8 cellular contexts compared by ENCODE assay signal in the genomic region with DNA sequence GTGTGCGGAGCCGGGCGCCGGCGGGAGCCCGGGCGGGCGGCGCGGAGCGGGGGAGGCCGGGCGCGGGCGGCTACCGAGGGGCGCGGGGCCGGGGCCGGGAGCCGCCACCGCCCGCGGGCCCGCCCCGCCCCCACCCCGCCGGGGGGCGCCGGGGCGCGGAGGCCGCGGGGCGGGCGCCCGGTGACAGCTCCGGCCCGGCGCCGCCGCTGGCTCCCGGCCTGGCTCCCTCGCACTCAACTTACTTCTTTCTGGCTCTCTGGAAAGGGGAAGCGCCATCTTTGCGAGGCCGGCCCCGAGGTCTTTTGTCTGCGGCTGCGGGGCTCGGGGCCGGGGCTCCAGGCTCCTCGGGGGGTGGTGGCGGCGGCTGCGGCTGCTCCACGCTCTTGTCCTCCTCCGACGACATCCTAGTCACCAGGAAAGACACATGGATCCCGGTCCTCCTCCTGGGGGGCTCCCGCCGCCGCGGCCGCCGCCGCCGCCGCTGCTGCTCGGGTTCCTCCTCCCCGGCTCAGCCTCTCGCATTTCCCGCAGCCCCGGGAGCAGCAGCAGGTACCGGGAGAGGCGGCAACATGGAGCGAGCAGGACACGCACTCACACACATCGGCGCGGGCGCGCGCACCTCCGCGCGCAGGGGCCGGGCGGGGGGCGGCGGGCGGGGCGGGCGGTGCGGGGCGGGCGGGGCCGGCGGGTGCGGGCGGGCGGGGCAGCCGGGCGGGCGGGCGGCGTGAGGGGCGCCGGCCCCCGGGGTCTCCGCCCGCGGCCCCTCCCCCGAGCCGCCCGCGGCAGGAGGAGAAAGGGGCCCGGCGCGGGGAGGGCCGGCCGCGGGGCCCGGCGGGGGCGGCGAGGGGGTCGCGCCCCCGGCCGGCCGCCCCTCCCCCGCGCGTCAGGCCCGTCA. TPM values are rescaled to one million over a fixed set of nuclear protein-coding genes. Genes with fewer than 3 reads are reported as not detected.
DNase-seq lines count a peak whose midpoint lies in the region; ATAC-seq and TF ChIP-seq lines count a peak whose summit lies in the region.

Gene KMT2C (minus strand): TSS at position 620 of the 895 bp plus-strand sequence. CDS start 217 bp downstream, at position 403.

- H4K5ac ChIP-seq in mesendoderm (ENCODE audit: low read length), result no peak within 1 kb of the TSS

- no peaks in the 10 kb centered on the region for H3K9me3 ChIP-seq in effector memory CD4-positive, alpha-beta T cell (ENCODE audit: control insufficient read depth, low read length)

- H3K4me3 Mint-ChIP-seq in Calu3 (ENCODE audit: low read depth, unreplicated experiment), result peak within 1 kb of the TSS; percentile 85
- H3K4me3 Mint-ChIP-seq in activated CD8-positive, alpha-beta T cell treated with anti-CD3 and anti-CD28 coated beads for 36 hours, result peak within 1 kb of the TSS; percentile 89

- POLR2A ChIA-PET in activated CD8-positive, alpha-beta T cell treated with anti-CD3 and anti-CD28 coated beads for 36 hours (lab: Charles Lee), result interaction anchor here (0.9 kb wide), 1 partner anchor 28 kb away, joined by 3 read pairs; no protein-coding TSS in a partner anchor

- BruUV-seq in Calu3 (replicated peaks; lab: Mats Ljungman, UMichigan), result no TSS peak

- peak within 1 kb of the TSS; percentile 95 for H3K27ac ChIP-seq in effector memory CD4-positive, alpha-beta T cell (ENCODE audit: insufficient read depth, low read length, poor library complexity, severe bottlenecking)
- peak within 1 kb of the TSS; percentile 93 for H3K27ac ChIP-seq in mesendoderm (ENCODE audit: low read depth, low read length)

- H3K9ac ChIP-seq in mesendoderm (ENCODE audit: low read length), result peak within 1 kb of the TSS; percentile 79

- no peaks in the 10 kb centered on the region for H3K27me3 ChIP-seq in effector memory CD4-positive, alpha-beta T cell (replicated peaks; ENCODE audit: control insufficient read depth, insufficient read depth, low read length, poor library complexity, severe bottlenecking)
- H3K27me3 ChIP-seq in mesendoderm (ENCODE audit: insufficient read depth, low read length, poor library complexity), result no peaks in the 10 kb centered on the region

- H3K79me2 ChIP-seq in mesendoderm (ENCODE audit: control insufficient read depth, insufficient read depth, low read length), result peaks cover 16% of the 10 kb centered on the region

- no peak within 1 kb of the TSS for H4K8ac ChIP-seq in mesendoderm (ENCODE audit: low read depth, low read length)

- H2BK15ac ChIP-seq in mesendoderm (replicated peaks; ENCODE audit: low read depth), result peak within 1 kb of the TSS; percentile 3

- intact Hi-C loops in Calu3 (cut with micrococcal nuclease; ENCODE audit: unreplicated experiment), result loop anchor here (2.0 to 10.0 kb wide), 2 partner anchors 95 to 239 kb away; partner anchors contain the start of gene XRCC2
- intact Hi-C loops in activated CD8-positive, alpha-beta T cell treated with anti-CD3 and anti-CD28 coated beads for 36 hours (cut with micrococcal nuclease), result no loop called here

- H3K27ac Mint-ChIP-seq in Calu3 (ENCODE audit: unreplicated experiment), result peak within 1 kb of the TSS; percentile 85
- peak within 1 kb of the TSS; percentile 89 for H3K27ac Mint-ChIP-seq in activated CD8-positive, alpha-beta T cell treated with anti-CD3 and anti-CD28 coated beads for 36 hours

- ATAC-seq in GM21825 (IDR thresholded peaks at IDR 0.05; ENCODE audit: unreplicated experiment), result peak; percentile 11
- peak; percentile 18 for ATAC-seq in activated CD8-positive, alpha-beta T cell treated with anti-CD3 and anti-CD28 coated beads for 36 hours

- H3K9me3 Mint-ChIP-seq in Calu3 (ENCODE audit: low read depth, unreplicated experiment), result no peaks in the 10 kb centered on the region
- no peaks in the 10 kb centered on the region for H3K9me3 Mint-ChIP-seq in activated CD8-positive, alpha-beta T cell treated with anti-CD3 and anti-CD28 coated beads for 36 hours

- H2AK5ac ChIP-seq in mesendoderm (ENCODE audit: low read length), result no peak within 1 kb of the TSS

- peak within 1 kb of the TSS; percentile 90 for H3K4me3 ChIP-seq in effector memory CD4-positive, alpha-beta T cell (ENCODE audit: insufficient read depth, low read depth, low read length, poor library complexity, severe bottlenecking)
- peak within 1 kb of the TSS; percentile 64 for H3K4me3 ChIP-seq in mesendoderm (ENCODE audit: low read length)

- TF ChIP-seq CTCF in Calu3 (IDR thresholded peaks at IDR 0.05; ENCODE audit: unreplicated experiment), result no peak
- TF ChIP-seq CTCF in activated CD8-positive, alpha-beta T cell treated with anti-CD3 and anti-CD28 coated beads for 36 hours (IDR thresholded peaks at IDR 0.05), result no peak

- H3K36me3 Mint-ChIP-seq in Calu3 (ENCODE audit: insufficient read depth, unreplicated experiment), result peaks cover 36% of the 10 kb centered on the region
- peaks cover 2% of the 10 kb centered on the region for H3K36me3 Mint-ChIP-seq in activated CD8-positive, alpha-beta T cell treated with anti-CD3 and anti-CD28 coated beads for 36 hours (ENCODE audit: low read depth)

- H3K79me1 ChIP-seq in mesendoderm (ENCODE audit: low read length), result no peaks in the 10 kb centered on the region

- H3K4me2 ChIP-seq in mesendoderm (ENCODE audit: low read length), result peak within 1 kb of the TSS; percentile 55

- H3K27me3 Mint-ChIP-seq in Calu3 (ENCODE audit: unreplicated experiment), result no peaks in the 10 kb centered on the region
- H3K27me3 Mint-ChIP-seq in activated CD8-positive, alpha-beta T cell treated with anti-CD3 and anti-CD28 coated beads for 36 hours, result no peaks in the 10 kb centered on the region

- H2BK120ac ChIP-seq in mesendoderm (ENCODE audit: low read depth, low read length), result peak within 1 kb of the TSS; percentile 68

- no peak within 1 kb of the TSS for H3K23ac ChIP-seq in mesendoderm (ENCODE audit: low read length)

- no peak within 1 kb of the TSS for H2BK5ac ChIP-seq in mesendoderm (ENCODE audit: low read length)

- DNase-seq in Calu3, result peak; percentile 51
- DNase-seq in NCI-H1105 (lab: John Stamatoyannopoulos, UW), result peak; percentile 25
- peak; percentile 45 for DNase-seq in activated CD8-positive, alpha-beta T cell treated with anti-CD3 and anti-CD28 coated beads for 36 hours
- peak; percentile 28 to 44 (median 40) for DNase-seq in effector memory CD4-positive, alpha-beta T cell
- DNase-seq in mesendoderm, result peak; percentile 46
- peak; percentile 22 for DNase-seq in stimulated activated CD8-positive, alpha-beta memory T cell treated with anti-CD3 and anti-CD28 coated beads, Interleukin-12 subunit alpha, Interleukin-12 subunit beta, amount 100 ng/mL, for 24 hours (ENCODE audit: extremely low read depth)
- DNase-seq in SKM-1 treated with dmso at 0.1 percent for 144 hours (lab: John Stamatoyannopoulos, UW; ENCODE audit: unreplicated experiment), result no peak

- no CpG with 5 or more reads among the region's 136 CpGs for WGBS in mesendoderm (ENCODE audit: extremely low coverage, insufficient coverage, low lambda C conversion rate)

- H3K36me3 ChIP-seq in effector memory CD4-positive, alpha-beta T cell (ENCODE audit: control insufficient read depth, insufficient read depth, low read length), result no peaks in the 10 kb centered on the region
- H3K36me3 ChIP-seq in mesendoderm (ENCODE audit: control insufficient read depth, insufficient read depth, low read length), result no peaks in the 10 kb centered on the region

- CTCF ChIA-PET in Calu3 (lab: Charles Lee), result no interaction called here
- CTCF ChIA-PET in activated CD8-positive, alpha-beta T cell treated with anti-CD3 and anti-CD28 coated beads for 36 hours (lab: Charles Lee), result interaction anchor here (3.2 kb wide), 1 partner anchor 99 kb away, joined by 17 read pairs; no protein-coding TSS in a partner anchor

- peaks cover 16% of the 10 kb centered on the region for H3K4me1 Mint-ChIP-seq in Calu3 (ENCODE audit: low read depth, unreplicated experiment)
- peaks cover 26% of the 10 kb centered on the region for H3K4me1 Mint-ChIP-seq in activated CD8-positive, alpha-beta T cell treated with anti-CD3 and anti-CD28 coated beads for 36 hours (ENCODE audit: low read depth)

- H3K56ac ChIP-seq in mesendoderm (ENCODE audit: low read length), result peak within 1 kb of the TSS; percentile 89

- peaks cover 7% of the 10 kb centered on the region for H3K4me1 ChIP-seq in effector memory CD4-positive, alpha-beta T cell (ENCODE audit: control insufficient read depth, insufficient read depth, low read length, poor library complexity, severe bottlenecking)
- H3K4me1 ChIP-seq in mesendoderm (ENCODE audit: control insufficient read depth, low read depth, low read length), result no peaks in the 10 kb centered on the region

- peak within 1 kb of the TSS; percentile 95 for H3K18ac ChIP-seq in mesendoderm (ENCODE audit: low read length)

- peak within 1 kb of the TSS; percentile 72 for H3K4ac ChIP-seq in mesendoderm (ENCODE audit: low read depth, low read length)

RNA-seq across cellular contexts. Expression of gene KMT2C, which starts in this region (rescaled TPM):
- 71.1 and 73.4 TPM in 2 replicates for total RNA-seq in Calu3 (2022)
- 10 to 100 TPM; 48.5 to 52.8 TPM for total RNA-seq in activated CD8-positive, alpha-beta T cell treated with anti-CD3 and anti-CD28 coated beads for 36 hours
- polyA plus RNA-seq in mesendoderm (2013, experiment 1 of 2), result 5.2 TPM
- polyA plus RNA-seq in mesendoderm (2013, experiment 2 of 2), result 5.1 TPM
